8 cellular contexts compared by ENCODE assay signal in genomic region chr22:50293441-50294318, GRCh38. TPM values are rescaled to one million over a fixed set of nuclear protein-coding genes. Genes with fewer than 3 reads are reported as not detected.
DNase-seq lines count a peak whose midpoint lies in the region; ATAC-seq and TF ChIP-seq lines count a peak whose summit lies in the region.

No MANE protein-coding gene starts in this region.

- H3K4me3 ChIP-seq in GM23338 (peak overlapping the region; percentile 48), prostate gland (peak overlapping the region; percentile 3 to 12)

- DNase-seq in GM23338 (ENCODE audit: low spot score) (peak; percentile 90), Right ventricle myocardium inferior (ENCODE audit: missing footprints) (peak; percentile 85), prostate gland (ENCODE audit: low spot score) (peak; percentile 71), HEK293T (ENCODE audit: extremely low spot score) (no peak)
- no peak for DNase-seq in stimulated activated CD4-positive, alpha-beta T cell treated with anti-CD3 and anti-CD28 coated beads, Interleukin-12 subunit alpha, Interleukin-12 subunit beta, amount 100 ng/mL, for 4 hours

- H3K36me3 ChIP-seq in GM23338 (ENCODE audit: insufficient read depth) (no peaks in the 10 kb centered on the region), prostate gland (peaks cover 8 to 16% of the 10 kb centered on the region in 2 donors)

- peaks cover 57% of the 10 kb centered on the region for H3K79me2 ChIP-seq in GM23338 (replicated peaks; ENCODE audit: insufficient read depth)

- H3K27ac ChIP-seq in GM23338 (ENCODE audit: low read depth) (peak overlapping the region; percentile 89), VCaP (peak overlapping the region; percentile 15; the same call in 1 of the 2 replicates), prostate gland (peak overlapping the region; percentile 77 to 81)

- H3K4me1 ChIP-seq in GM23338 (ENCODE audit: insufficient read depth) = peaks cover 25% of the 10 kb centered on the region
- H3K4me1 ChIP-seq in prostate gland (replicated peaks) = peaks cover 40% of the 10 kb centered on the region

- intact Hi-C loops in Right ventricle myocardium inferior (cut with DNase I) (loop anchor here (5.0 kb wide), 1 partner anchor 34 kb away; the partner anchor contains the start of gene DENND6B), prostate gland (cut with DNase I) (no loop called here)

- no peaks in the 10 kb centered on the region; the same call in 2 of the 3 replicates for H3K9me3 Mint-ChIP-seq in GM23338

- no peaks in the 10 kb centered on the region for H3K27me3 ChIP-seq in GM23338 (ENCODE audit: insufficient read depth)
- no peaks in the 10 kb centered on the region for H3K27me3 ChIP-seq in prostate gland (replicated peaks; ENCODE audit: insufficient read depth)

- ATAC-seq in GM23338 (peak; percentile 91), Right ventricle myocardium inferior (peak; percentile 90), GM21825 (IDR thresholded peaks at IDR 0.05; ENCODE audit: unreplicated experiment) (no peak), HG03342 (IDR thresholded peaks at IDR 0.05; ENCODE audit: unreplicated experiment) (no peak)

- 17% methylated on average over 40 of the region's 42 CpGs for WGBS in prostate gland

- no peaks in the 10 kb centered on the region; the same call in 1 of the 2 replicates for H3F3A ChIP-seq in GM23338 (replicated peaks; ENCODE audit: low read depth)

- no peak overlapping the region for H2AFZ ChIP-seq in GM23338

- TF ChIP-seq POLR2A in prostate gland (IDR thresholded peaks at IDR 0.05) = no peak

- CTCF ChIA-PET in HEK293T (lab: Yijun Ruan, JAX) = interaction anchor here (0.5 kb wide), 1 partner anchor 481 kb away, joined by 3 read pairs; no protein-coding TSS in a partner anchor

- H3K27ac Mint-ChIP-seq in GM23338 = peak overlapping the region; percentile 74; the same call in 1 of the 2 replicates

- TF ChIP-seq CTCF in GM23338 (conservative IDR thresholded peaks at IDR 0.05; ENCODE audit: low read depth in 2 of 2) = no peak
- no peak for TF ChIP-seq CTCF in VCaP (conservative IDR thresholded peaks at IDR 0.05)
- TF ChIP-seq CTCF in prostate gland (IDR thresholded peaks at IDR 0.05) = peak in 2 of 4 experiments; percentile 14 to 23

- H3K9me3 ChIP-seq in prostate gland = no peaks in the 10 kb centered on the region

- H3K36me3 Mint-ChIP-seq in GM23338 (ENCODE audit: low read depth) = peaks cover 3% of the 10 kb centered on the region; the same call in 1 of the 3 replicates

- peaks cover 24% of the 10 kb centered on the region for H3K27me3 Mint-ChIP-seq in GM23338 (ENCODE audit: insufficient read depth, low read depth, poor library complexity)

- H3K4me3 Mint-ChIP-seq in GM23338 = no peak overlapping the region

- peaks cover 14% of the 10 kb centered on the region for H3K4me1 Mint-ChIP-seq in GM23338

- POLR2A ChIA-PET in HEK293T (lab: Yijun Ruan, JAX) = no interaction called here

- peaks cover 3% of the 10 kb centered on the region; the same call in 1 of the 2 replicates for H4K20me1 ChIP-seq in GM23338 (replicated peaks; ENCODE audit: insufficient read depth)

- no peaks in the 10 kb centered on the region for H3K9me2 ChIP-seq in GM23338 (ENCODE audit: insufficient read depth)

- peak overlapping the region; percentile 75 for H3K4me2 ChIP-seq in GM23338

TF ChIP-seq in GM23338, 12 proteins besides CTCF, POLR2A, EP300 and RAD21 (continues in another document):
- TF ChIP-seq STAT1 (IDR thresholded peaks at IDR 0.05; ENCODE audit: unreplicated experiment) (no peak), POLR2AphosphoS5 (IDR thresholded peaks at IDR 0.05; ENCODE audit: low read depth) (no peak), NANOG (IDR thresholded peaks at IDR 0.05; ENCODE audit: borderline replicate concordance) (no peak), ZNF331 (CRISPR knock-in tag; IDR thresholded peaks at IDR 0.05; ENCODE audit: low read depth) (no peak), ETS1 (IDR thresholded peaks at IDR 0.05) (no peak), CREB1 (CRISPR knock-in tag; IDR thresholded peaks at IDR 0.05; ENCODE audit: low read depth) (no peak), EZH2 (IDR thresholded peaks at IDR 0.05; ENCODE audit: low read depth, unreplicated experiment) (no peak), EZH2phosphoT487 (IDR thresholded peaks at IDR 0.05; ENCODE audit: unreplicated experiment) (no peak), ZNF114 (CRISPR knock-in tag; IDR thresholded peaks at IDR 0.05) (no peak)

TF ChIP-seq in HEK293T, 16 proteins besides CTCF, POLR2A, EP300 and RAD21:
- TF ChIP-seq CTBP1 (IDR thresholded peaks at IDR 0.05; ENCODE audit: borderline replicate concordance) = no peak
- no peak for TF ChIP-seq ZNF384 (IDR thresholded peaks at IDR 0.05)
- TF ChIP-seq FOXM1 (IDR thresholded peaks at IDR 0.05; ENCODE audit: borderline replicate concordance) = no peak
- TF ChIP-seq LEF1 (IDR thresholded peaks at IDR 0.05; ENCODE audit: borderline replicate concordance) = no peak
- TF ChIP-seq BHLHE40 (IDR thresholded peaks at IDR 0.05; ENCODE audit: borderline replicate concordance) = no peak
- TF ChIP-seq PKNOX1 (IDR thresholded peaks at IDR 0.05) = no peak
- TF ChIP-seq FOXA1 (IDR thresholded peaks at IDR 0.05) = no peak
- TF ChIP-seq HDGF (IDR thresholded peaks at IDR 0.05; ENCODE audit: borderline replicate concordance) = no peak
- no peak for TF ChIP-seq ELF4 (IDR thresholded peaks at IDR 0.05)
- no peak for TF ChIP-seq SUZ12 (IDR thresholded peaks at IDR 0.05)
- TF ChIP-seq NFRKB (IDR thresholded peaks at IDR 0.05) = no peak
- TF ChIP-seq SP1 (IDR thresholded peaks at IDR 0.05) = no peak
- no peak for TF ChIP-seq FOXK2 (IDR thresholded peaks at IDR 0.05)
- no peak for TF ChIP-seq ARNT (IDR thresholded peaks at IDR 0.05)

RNA-seq across cellular contexts. Expression of gene PLXNB2, which starts 13.8 kb away (rescaled TPM):
- 66.3 and 70.4 TPM in 2 replicates for total RNA-seq in GM23338 (2014; rRNA removed; shearing (Covaris generic))
- 29.1 and 33.0 TPM in 2 replicates for polyA plus RNA-seq in GM23338 (2016; fragmentation: Nextera tagmentation; extraction: Ambion mirVana)
- total RNA-seq in Right ventricle myocardium inferior (70.6 TPM), prostate gland (100 to 1,000 TPM; 259 to 309 TPM)

RNA-seq across cellular contexts. Expression of gene MAPK11, which starts 23.5 kb away (rescaled TPM):
- 1.6 and 1.9 TPM in 2 replicates for total RNA-seq in GM23338 (2014; rRNA removed; shearing (Covaris generic))
- polyA plus RNA-seq in GM23338 (2016; fragmentation: Nextera tagmentation; extraction: Ambion mirVana) = 0.34 and 0.78 TPM in 2 replicates
- total RNA-seq in Right ventricle myocardium inferior = 10.0 TPM
- total RNA-seq in prostate gland = 10 to 100 TPM; 11.4 to 14.1 TPM

RNA-seq across cellular contexts. Expression of gene MAPK12, which starts 32.2 kb away (rescaled TPM):
- 20.4 and 26.1 TPM in 2 replicates for total RNA-seq in GM23338 (2014; rRNA removed; shearing (Covaris generic))
- 10.4 and 15.8 TPM in 2 replicates for polyA plus RNA-seq in GM23338 (2016; fragmentation: Nextera tagmentation; extraction: Ambion mirVana)
- total RNA-seq in Right ventricle myocardium inferior (18.2 TPM), prostate gland (10 to 100 TPM in 1 of 2 donors, 1 to 10 TPM in 1; 8.4 to 18.0 TPM)

RNA-seq across cellular contexts. Expression of gene DENND6B, which starts 33.1 kb away (rescaled TPM):
- 1.3 TPM in 2 replicates for total RNA-seq in GM23338 (2014; rRNA removed; shearing (Covaris generic))
- polyA plus RNA-seq in GM23338 (2016; fragmentation: Nextera tagmentation; extraction: Ambion mirVana) = 0.12 and 0.71 TPM in 2 replicates
- total RNA-seq in Right ventricle myocardium inferior = 1.7 TPM
- total RNA-seq in prostate gland = 10 to 100 TPM in 1 of 2 donors, 1 to 10 TPM in 1; 9.6 to 19.6 TPM

RNA-seq across cellular contexts. Expression of gene HDAC10, which starts 42.6 kb away (rescaled TPM):
- total RNA-seq in GM23338 (2014; rRNA removed; shearing (Covaris generic)) = 32.4 and 41.9 TPM in 2 replicates
- polyA plus RNA-seq in GM23338 (2016; fragmentation: Nextera tagmentation; extraction: Ambion mirVana) = 4.1 and 5.1 TPM in 2 replicates
- total RNA-seq in Right ventricle myocardium inferior (14.5 TPM), prostate gland (10 to 100 TPM; 36.9 to 41.3 TPM)

Comparison
In these comparisons a context has a peak if more than half of its experiments do, and no peak if none do; other contexts are left out.
1. ATAC-seq: peak in GM23338 (single experiment) and Right ventricle myocardium inferior (single experiment); none in GM21825 (single experiment) and HG03342 (single experiment).
2. DNase-seq: peak in GM23338 (single experiment), Right ventricle myocardium inferior (single experiment) and prostate gland (single experiment); none in stimulated activated CD4-positive, alpha-beta T cell treated with anti-CD3 and anti-CD28 coated beads, Interleukin-12 subunit alpha, Interleukin-12 subunit beta, amount 100 ng/mL, for 4 hours (single experiment) and HEK293T (single experiment).
3. H3K27ac ChIP-seq: peak in every context shown above with its lines; median percentile 89 in GM23338; 79 in prostate gland; 15 in VCaP.